Comparison of ENCODE assay signal across 9 cellular contexts in the genomic region with DNA sequence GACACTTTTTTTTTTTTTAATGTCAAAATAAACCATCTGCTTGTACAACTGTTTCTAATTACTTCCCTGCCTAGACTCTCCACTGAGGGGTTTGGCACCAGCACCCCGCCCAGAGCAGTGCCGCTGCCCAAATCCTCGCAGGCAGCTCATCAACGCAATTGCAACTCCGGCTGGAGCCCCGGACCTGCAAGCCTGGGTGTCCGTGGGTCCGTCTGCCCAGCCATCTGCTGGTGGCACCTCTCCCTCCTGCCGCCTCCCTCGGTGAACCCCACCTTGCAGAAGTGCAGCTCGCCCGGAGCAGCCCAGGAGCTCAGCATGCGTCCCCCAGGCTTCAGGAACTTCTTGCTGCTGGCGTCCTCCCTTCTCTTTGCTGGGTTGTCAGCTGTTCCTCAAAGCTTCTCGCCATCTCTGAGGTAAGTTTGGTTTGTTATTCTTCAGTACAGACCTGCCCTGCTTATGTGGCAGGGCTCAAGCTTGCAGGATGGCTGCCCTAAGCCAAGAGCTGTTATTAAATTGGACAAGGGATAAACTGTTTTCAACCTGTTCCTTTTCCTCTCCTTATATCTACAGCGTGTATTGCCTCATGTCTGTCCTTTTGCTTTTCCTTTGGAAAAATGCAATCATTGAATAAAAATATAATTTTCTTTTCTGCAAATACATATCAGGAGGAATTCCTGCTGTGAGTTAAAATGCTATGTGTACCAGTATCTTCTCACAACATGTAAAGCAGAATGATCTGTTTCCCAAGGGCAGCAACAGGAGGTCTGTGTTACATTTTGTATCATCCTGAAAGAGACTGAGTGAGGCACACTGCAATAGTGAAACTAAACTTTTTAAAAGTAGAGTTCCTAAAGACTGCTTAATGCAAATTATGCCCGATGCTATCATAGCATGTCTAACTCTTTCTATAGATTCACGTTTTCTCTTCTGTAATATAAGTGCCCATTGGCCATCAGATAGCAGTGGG. TPM values are rescaled to one million over a fixed set of nuclear protein-coding genes. Genes with fewer than 3 reads are reported as not detected.
DNase-seq lines count a peak whose midpoint lies in the region; ATAC-seq and TF ChIP-seq lines count a peak whose summit lies in the region.
"Had no signal": no experiment of that assay in that cellular context is flagged by ENCODE, and none has a peak within 500 bp of the region (broad histone marks: within the 10 kb centered on the region; RNA-seq: fewer than 3 reads in every experiment).

A gene with protein sequence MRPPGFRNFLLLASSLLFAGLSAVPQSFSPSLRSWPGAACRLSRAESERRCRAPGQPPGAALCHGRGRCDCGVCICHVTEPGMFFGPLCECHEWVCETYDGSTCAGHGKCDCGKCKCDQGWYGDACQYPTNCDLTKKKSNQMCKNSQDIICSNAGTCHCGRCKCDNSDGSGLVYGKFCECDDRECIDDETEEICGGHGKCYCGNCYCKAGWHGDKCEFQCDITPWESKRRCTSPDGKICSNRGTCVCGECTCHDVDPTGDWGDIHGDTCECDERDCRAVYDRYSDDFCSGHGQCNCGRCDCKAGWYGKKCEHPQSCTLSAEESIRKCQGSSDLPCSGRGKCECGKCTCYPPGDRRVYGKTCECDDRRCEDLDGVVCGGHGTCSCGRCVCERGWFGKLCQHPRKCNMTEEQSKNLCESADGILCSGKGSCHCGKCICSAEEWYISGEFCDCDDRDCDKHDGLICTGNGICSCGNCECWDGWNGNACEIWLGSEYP (plus strand): TSS at position 157 of the 967 bp plus-strand sequence. CDS start 159 bp downstream, at position 316.

- H3K36me3 Mint-ChIP-seq in naive thymus-derived CD8-positive, alpha-beta T cell, result no peaks in the 10 kb centered on the region
- no peaks in the 10 kb centered on the region for H3K36me3 Mint-ChIP-seq in activated naive CD4-positive, alpha-beta T cell treated with anti-CD3 and anti-CD28 coated beads, Interleukin-2, amount 10 ng/mL, durations not matched to agents 7 days and 5 days
- H3K36me3 Mint-ChIP-seq: stimulated activated naive B cell treated with anti-CD40 and anti-IgM and Interleukin-4, amounts not matched to agents 10 μg/mL and 1 μg/mL and 100 μg/mL, for 72 hours had no signal

- H3K4me3 Mint-ChIP-seq in naive thymus-derived CD8-positive, alpha-beta T cell, result peak within 1 kb of the TSS in 8 of 10 donors; percentile 22 to 70 (median 40)
- H3K4me3 Mint-ChIP-seq in activated naive CD4-positive, alpha-beta T cell treated with anti-CD3 and anti-CD28 coated beads, Interleukin-2, amount 10 ng/mL, durations not matched to agents 7 days and 5 days, result no peak within 1 kb of the TSS
- H3K4me3 Mint-ChIP-seq: stimulated activated naive B cell treated with anti-CD40 and anti-IgM and Interleukin-4, amounts not matched to agents 10 μg/mL and 1 μg/mL and 100 μg/mL, for 72 hours had no signal

- H3K4me1 Mint-ChIP-seq in naive thymus-derived CD8-positive, alpha-beta T cell, result peaks cover 0 to 8% (median 2%) of the 10 kb centered on the region in 4 donors
- H3K4me1 Mint-ChIP-seq in activated naive CD4-positive, alpha-beta T cell treated with anti-CD3 and anti-CD28 coated beads, Interleukin-2, amount 10 ng/mL, durations not matched to agents 7 days and 5 days, result peaks cover 7% of the 10 kb centered on the region
- H3K4me1 Mint-ChIP-seq: stimulated activated naive B cell treated with anti-CD40 and anti-IgM and Interleukin-4, amounts not matched to agents 10 μg/mL and 1 μg/mL and 100 μg/mL, for 72 hours had no signal

- POLR2A ChIA-PET in AG04449 (lab: Yijun Ruan, JAX), result interaction anchor here (1.0 to 2.7 kb wide), 2 partner anchors 54 to 146 kb away, joined by 3 to 11 read pairs; no protein-coding TSS in a partner anchor
- POLR2A ChIA-PET in naive thymus-derived CD8-positive, alpha-beta T cell (lab: Charles Lee), result no interaction called here

- no peak within 1 kb of the TSS for H3K27ac Mint-ChIP-seq in naive thymus-derived CD8-positive, alpha-beta T cell
- no peak within 1 kb of the TSS for H3K27ac Mint-ChIP-seq in activated naive CD4-positive, alpha-beta T cell treated with anti-CD3 and anti-CD28 coated beads, Interleukin-2, amount 10 ng/mL, durations not matched to agents 7 days and 5 days
- H3K27ac Mint-ChIP-seq: stimulated activated naive B cell treated with anti-CD40 and anti-IgM and Interleukin-4, amounts not matched to agents 10 μg/mL and 1 μg/mL and 100 μg/mL, for 72 hours had no signal

- CTCF ChIA-PET in AG04449 (lab: Yijun Ruan, JAX), result interaction anchor here (0.7 to 7.7 kb wide), 10 partner anchors 13 to 309 kb away, joined by 3 to 53 read pairs (median 4); no protein-coding TSS in a partner anchor
- CTCF ChIA-PET in activated naive CD4-positive, alpha-beta T cell treated with anti-CD3 and anti-CD28 coated beads, Interleukin-2, amount 10 ng/mL, durations not matched to agents 7 days and 5 days (lab: Charles Lee), result no interaction called here

- H3K27me3 Mint-ChIP-seq in naive thymus-derived CD8-positive, alpha-beta T cell, result peaks cover 13 to 47% (median 23%) of the 10 kb centered on the region in 5 donors
- peaks cover 19% of the 10 kb centered on the region for H3K27me3 Mint-ChIP-seq in activated naive CD4-positive, alpha-beta T cell treated with anti-CD3 and anti-CD28 coated beads, Interleukin-2, amount 10 ng/mL, durations not matched to agents 7 days and 5 days

- ATAC-seq in GM19372 (IDR thresholded peaks at IDR 0.05; ENCODE audit: low read depth, unreplicated experiment) (peak; percentile 52), HG03439 (IDR thresholded peaks at IDR 0.05; ENCODE audit: unreplicated experiment) (peak; percentile 89)
- no peak for ATAC-seq in naive thymus-derived CD8-positive, alpha-beta T cell

- TF ChIP-seq CTCF in AG04449 (IDR thresholded peaks at IDR 0.05; ENCODE audit: insufficient read depth, low read length, missing control alignments) (no peak), choroid plexus epithelial cell (conservative IDR thresholded peaks at IDR 0.05; ENCODE audit: low read depth, low read length) (peak; percentile 6)

- DNase-seq in AG04449 (ENCODE audit: low read depth, low spot score), result no peak
- DNase-seq in choroid plexus epithelial cell (ENCODE audit: low read depth), result peak; percentile 64
- DNase-seq in naive thymus-derived CD8-positive, alpha-beta T cell, result no peak
- DNase-seq in globus pallidus (ENCODE audit: low spot score), result no peak
- no peak for DNase-seq in DMS153 treated with DMSO at 0.1 percent for 48 hours (lab: John Stamatoyannopoulos, UW; ENCODE audit: unreplicated experiment)
- no peak for DNase-seq in activated naive CD4-positive, alpha-beta T cell treated with anti-CD3 and anti-CD28 coated beads, Interleukin-2, amount 10 ng/mL, durations not matched to agents 7 days and 5 days
- DNase-seq: stimulated activated naive B cell treated with anti-CD40 and anti-IgM and Interleukin-4, amounts not matched to agents 10 μg/mL and 1 μg/mL and 100 μg/mL, for 72 hours had no signal

- H3K9me3 Mint-ChIP-seq in naive thymus-derived CD8-positive, alpha-beta T cell, result peaks cover 0 to 3% (median 0%) of the 10 kb centered on the region in 9 donors
- no peaks in the 10 kb centered on the region for H3K9me3 Mint-ChIP-seq in activated naive CD4-positive, alpha-beta T cell treated with anti-CD3 and anti-CD28 coated beads, Interleukin-2, amount 10 ng/mL, durations not matched to agents 7 days and 5 days

- peak within 1 kb of the TSS; percentile 86 for H3K4me3 ChIP-seq in AG04449 (ENCODE audit: low read depth, low read length)
- H3K4me3 ChIP-seq in choroid plexus epithelial cell (ENCODE audit: low read depth, low read length), result peak within 1 kb of the TSS; percentile 67

RNA-seq across cellular contexts. Expression of the gene that starts here (rescaled TPM):
- total RNA-seq in naive thymus-derived CD8-positive, alpha-beta T cell, result not detected
- not detected for polyA plus RNA-seq in naive thymus-derived CD8-positive, alpha-beta T cell

Comparison
In these comparisons a context has a peak if more than half of its experiments do, and no peak if none do; other contexts are left out.
1. ATAC-seq: peak in GM19372 (single experiment) and HG03439 (single experiment); none in naive thymus-derived CD8-positive, alpha-beta T cell (0 of 2).